Comparison of ENCODE assay signal across 8 cellular contexts in genomic region chr6:156791261-156791850, GRCh38. TPM values are rescaled to one million over a fixed set of nuclear protein-coding genes. Genes with fewer than 3 reads are reported as not detected.
DNase-seq lines count a peak whose midpoint lies in the region; ATAC-seq and TF ChIP-seq lines count a peak whose summit lies in the region.

No MANE protein-coding gene starts in this region.

- H3K36me3 ChIP-seq in A673 (ENCODE audit: insufficient read depth, low read length, poor library complexity, severe bottlenecking) (no peaks in the 10 kb centered on the region), neural progenitor cell (no peaks in the 10 kb centered on the region), prostate gland (no peaks in the 10 kb centered on the region)

- peaks cover 100% of the 10 kb centered on the region for H4K20me1 ChIP-seq in neural progenitor cell (ENCODE audit: low read depth)

- POLR2A ChIA-PET in A673 (lab: Charles Lee; ENCODE audit: low non-redundant PET): interaction anchor here (0.6 kb wide), 1 partner anchor 8 kb away, joined by 5 read pairs; no protein-coding TSS in a partner anchor

- ATAC-seq in GM18520 (IDR thresholded peaks at IDR 0.05; ENCODE audit: unreplicated experiment) (peak; percentile 61), HG03066 (IDR thresholded peaks at IDR 0.05; ENCODE audit: low read depth, unreplicated experiment) (peak; percentile 56), sciatic nerve (no peak)

- TF ChIP-seq POLR2A in prostate gland (IDR thresholded peaks at IDR 0.05): no peak

- TF ChIP-seq CTCF in A673 (conservative IDR thresholded peaks at IDR 0.05; ENCODE audit: low read depth, low read length): no peak
- TF ChIP-seq CTCF in neural progenitor cell (IDR thresholded peaks at IDR 0.05): no peak
- TF ChIP-seq CTCF in prostate gland (IDR thresholded peaks at IDR 0.05): no peak

- H3K27ac ChIP-seq in A673 (ENCODE audit: low read depth, low read length, poor library complexity, severe bottlenecking): no peak overlapping the region
- no peak overlapping the region for H3K27ac ChIP-seq in neural progenitor cell
- no peak overlapping the region for H3K27ac ChIP-seq in prostate gland

- no peaks in the 10 kb centered on the region for H3K9me3 Mint-ChIP-seq in neural progenitor cell

- H3K27me3 ChIP-seq in A673 (replicated peaks; ENCODE audit: insufficient read depth, low read depth, low read length, poor library complexity) (no peaks in the 10 kb centered on the region), neural progenitor cell (no peaks in the 10 kb centered on the region), prostate gland (replicated peaks; ENCODE audit: insufficient read depth) (no peaks in the 10 kb centered on the region)

- H3K36me3 Mint-ChIP-seq in neural progenitor cell: peaks cover 4% of the 10 kb centered on the region

- intact Hi-C loops in A673 (cut with micrococcal nuclease; ENCODE audit: unreplicated experiment): no loop called here
- intact Hi-C loops in prostate gland (cut with DNase I): no loop called here
- intact Hi-C loops in sciatic nerve (cut with DNase I): no loop called here

- H3K4me2 ChIP-seq in neural progenitor cell: peak overlapping the region; percentile 20

- WGBS in prostate gland: 14% methylated on average over 10 of the region's 10 CpGs

- peaks cover 14% of the 10 kb centered on the region for H3F3A ChIP-seq in neural progenitor cell (ENCODE audit: low read depth)

- no peak overlapping the region for H3K4me3 ChIP-seq in A673 (ENCODE audit: low read depth, low read length, poor library complexity, severe bottlenecking)
- H3K4me3 ChIP-seq in neural progenitor cell: no peak overlapping the region
- no peak overlapping the region for H3K4me3 ChIP-seq in prostate gland

- H3K4me1 ChIP-seq in A673 (ENCODE audit: insufficient read depth, low read length, poor library complexity, severe bottlenecking) (peaks cover 33% of the 10 kb centered on the region), neural progenitor cell (peaks cover 36% of the 10 kb centered on the region), prostate gland (replicated peaks) (no peaks in the 10 kb centered on the region)

- H3K4me3 Mint-ChIP-seq in neural progenitor cell: peak overlapping the region; percentile 50

- no peak overlapping the region for H3K9ac ChIP-seq in neural progenitor cell

- BruUV-seq in A673 (replicated peaks; lab: Mats Ljungman, UMichigan): no TSS peak

- CTCF ChIA-PET in A673 (lab: Charles Lee): no interaction called here

- H3K27ac Mint-ChIP-seq in neural progenitor cell: no peak overlapping the region

- no peak overlapping the region for H2AFZ ChIP-seq in neural progenitor cell (replicated peaks)

- no peaks in the 10 kb centered on the region for H3K27me3 Mint-ChIP-seq in neural progenitor cell (ENCODE audit: insufficient read depth, low read depth)

- H3K9me3 ChIP-seq in A673 (ENCODE audit: low read depth, low read length, poor library complexity, severe bottlenecking) (no peaks in the 10 kb centered on the region), neural progenitor cell (ENCODE audit: low read depth) (no peaks in the 10 kb centered on the region), prostate gland (no peaks in the 10 kb centered on the region)

- H3K79me2 ChIP-seq in neural progenitor cell (ENCODE audit: low read depth): peaks cover 100% of the 10 kb centered on the region

- peaks cover 68% of the 10 kb centered on the region for H3K4me1 Mint-ChIP-seq in neural progenitor cell

- DNase-seq in A673 (ENCODE audit: low spot score): peak; percentile 52
- peak; percentile 88 for DNase-seq in NCI-H345 treated with DMSO at 0.1 percent for 48 hours (lab: John Stamatoyannopoulos, UW; ENCODE audit: unreplicated experiment)
- DNase-seq in cerebellar nuclear complex (lab: John Stamatoyannopoulos, UW): peak; percentile 51 to 64
- peak; percentile 13 for DNase-seq in neural progenitor cell (ENCODE audit: low spot score)
- no peak for DNase-seq in prostate gland (ENCODE audit: low spot score)
- DNase-seq in sciatic nerve (ENCODE audit: low spot score): no peak

RNA-seq across cellular contexts. Expression of gene ARID1B, which starts 14.2 kb away (rescaled TPM):
- total RNA-seq in A673 (2021) (78.5 and 86.3 TPM in 2 replicates), neural progenitor cell (ENCODE audit: low replicate concordance) (52.8 and 62.1 TPM in 2 replicates), prostate gland (10 to 100 TPM; 65.1 to 99.4 TPM), sciatic nerve (142 TPM)

Comparison
In these comparisons a context has a peak if more than half of its experiments do, and no peak if none do; other contexts are left out.
1. DNase-seq: peak in A673 (single experiment), NCI-H345 treated with DMSO at 0.1 percent for 48 hours (single experiment), cerebellar nuclear complex (2 of 2) and neural progenitor cell (single experiment); none in prostate gland (single experiment) and sciatic nerve (single experiment).